ENCODE assay signal across 19 cellular contexts in genomic region chr11:46285173-46285572, GRCh38. TPM values are rescaled to one million over a fixed set of nuclear protein-coding genes. Genes with fewer than 3 reads are reported as not detected.
DNase-seq lines count a peak whose midpoint lies in the region; ATAC-seq and TF ChIP-seq lines count a peak whose summit lies in the region.
"Had no signal": no experiment of that assay in that cellular context is flagged by ENCODE, and none has a peak within 500 bp of the region (broad histone marks: within the 10 kb centered on the region; RNA-seq: fewer than 3 reads in every experiment).

No MANE protein-coding gene starts in this region.

- no peaks in the 10 kb centered on the region for H3K36me3 ChIP-seq in ACC112 (ENCODE audit: insufficient read depth, low read length)
- H3K36me3 ChIP-seq in adipocyte (ENCODE audit: control insufficient read depth, insufficient read depth, low read length, severe bottlenecking) = peaks cover 12% of the 10 kb centered on the region
- no peaks in the 10 kb centered on the region for H3K36me3 ChIP-seq in hepatocyte (replicated peaks; ENCODE audit: insufficient read depth, low read depth)

- H4K20me1 ChIP-seq in hepatocyte (ENCODE audit: insufficient read depth, poor library complexity, severe bottlenecking) = peaks cover 14% of the 10 kb centered on the region

- no peaks in the 10 kb centered on the region for H3K36me3 Mint-ChIP-seq in T-cell
- H3K36me3 Mint-ChIP-seq in stimulated activated memory B cell treated with anti-CD40 and anti-IgM and Interleukin-4, amounts not matched to agents 10 μg/mL and 1 μg/mL and 100 μg/mL, for 72 hours = no peaks in the 10 kb centered on the region
- H3K36me3 Mint-ChIP-seq: activated naive CD4-positive, alpha-beta T cell treated with anti-CD3 and anti-CD28 coated beads, Interleukin-2, amount 50 U/mL, for 24 hours; CD4-positive, alpha-beta memory T cell had no signal

- no peak overlapping the region for H3K27ac Mint-ChIP-seq in T-cell
- no peak overlapping the region for H3K27ac Mint-ChIP-seq in stimulated activated memory B cell treated with anti-CD40 and anti-IgM and Interleukin-4, amounts not matched to agents 10 μg/mL and 1 μg/mL and 100 μg/mL, for 72 hours
- H3K27ac Mint-ChIP-seq: activated naive CD4-positive, alpha-beta T cell treated with anti-CD3 and anti-CD28 coated beads, Interleukin-2, amount 50 U/mL, for 24 hours; CD4-positive, alpha-beta memory T cell had no signal

- 89% methylated on average over 3 of the region's 3 CpGs for WGBS in hepatocyte (ENCODE audit: low lambda C conversion rate, missing lambda C conversion rate)

- H3K9me3 Mint-ChIP-seq in T-cell = no peaks in the 10 kb centered on the region
- no peaks in the 10 kb centered on the region for H3K9me3 Mint-ChIP-seq in stimulated activated memory B cell treated with anti-CD40 and anti-IgM and Interleukin-4, amounts not matched to agents 10 μg/mL and 1 μg/mL and 100 μg/mL, for 72 hours
- H3K9me3 Mint-ChIP-seq: activated naive CD4-positive, alpha-beta T cell treated with anti-CD3 and anti-CD28 coated beads, Interleukin-2, amount 50 U/mL, for 24 hours; CD4-positive, alpha-beta memory T cell had no signal

- H3K4me3 ChIP-seq in ACC112 (ENCODE audit: low read depth, low read length) (peak overlapping the region; percentile 60), adipocyte (ENCODE audit: low read length) (peak overlapping the region; percentile 75), hepatocyte (no peak overlapping the region), skeletal muscle cell (ENCODE audit: low read depth, low read length) (peak overlapping the region; percentile 5)

- H2AFZ ChIP-seq in ACC112 (ENCODE audit: low read length, unreplicated experiment) (no peak overlapping the region), hepatocyte (no peak overlapping the region)

- peak overlapping the region; percentile 40 for H3K4me2 ChIP-seq in hepatocyte

- peaks cover 93% of the 10 kb centered on the region for H3K79me2 ChIP-seq in ACC112 (ENCODE audit: control insufficient read depth, insufficient read depth, low read length, unreplicated experiment)
- H3K79me2 ChIP-seq in hepatocyte = peaks cover 93% of the 10 kb centered on the region

- H3K9ac ChIP-seq in adipocyte (ENCODE audit: low read length) = peak overlapping the region; percentile 30

- no peak overlapping the region for H3K4me3 Mint-ChIP-seq in T-cell
- no peak overlapping the region for H3K4me3 Mint-ChIP-seq in stimulated activated memory B cell treated with anti-CD40 and anti-IgM and Interleukin-4, amounts not matched to agents 10 μg/mL and 1 μg/mL and 100 μg/mL, for 72 hours
- H3K4me3 Mint-ChIP-seq: activated naive CD4-positive, alpha-beta T cell treated with anti-CD3 and anti-CD28 coated beads, Interleukin-2, amount 50 U/mL, for 24 hours; CD4-positive, alpha-beta memory T cell had no signal

- peaks cover 6 to 9% of the 10 kb centered on the region in 2 donors for H3K27me3 Mint-ChIP-seq in T-cell
- peaks cover 89% of the 10 kb centered on the region for H3K27me3 Mint-ChIP-seq in stimulated activated memory B cell treated with anti-CD40 and anti-IgM and Interleukin-4, amounts not matched to agents 10 μg/mL and 1 μg/mL and 100 μg/mL, for 72 hours
- H3K27me3 Mint-ChIP-seq: activated naive CD4-positive, alpha-beta T cell treated with anti-CD3 and anti-CD28 coated beads, Interleukin-2, amount 50 U/mL, for 24 hours had no signal

- no peak for TF ChIP-seq CTCF in hepatocyte (IDR thresholded peaks at IDR 0.05; ENCODE audit: poor library complexity)

- H3K27me3 ChIP-seq in ACC112 (ENCODE audit: insufficient read depth, low read length) (no peaks in the 10 kb centered on the region), adipocyte (replicated peaks; ENCODE audit: control insufficient read depth, insufficient read depth, low read length) (no peaks in the 10 kb centered on the region), hepatocyte (no peaks in the 10 kb centered on the region)
- H3K27me3 ChIP-seq: brain microvascular endothelial cell had no signal

- CTCF ChIA-PET in T-cell (lab: Charles Lee) = no interaction called here

- H3K9me2 ChIP-seq in hepatocyte (replicated peaks; ENCODE audit: insufficient read depth) = no peaks in the 10 kb centered on the region

- no peak for ATAC-seq in T-cell (replicated peaks in 1 of 4)
- ATAC-seq in stimulated activated memory B cell treated with anti-CD40 and anti-IgM and Interleukin-4, amounts not matched to agents 10 μg/mL and 1 μg/mL and 100 μg/mL, for 72 hours = no peak

- H3K4me1 Mint-ChIP-seq in T-cell = peaks cover 0 to 4% (median 0%) of the 10 kb centered on the region in 3 donors
- H3K4me1 Mint-ChIP-seq in stimulated activated memory B cell treated with anti-CD40 and anti-IgM and Interleukin-4, amounts not matched to agents 10 μg/mL and 1 μg/mL and 100 μg/mL, for 72 hours = no peaks in the 10 kb centered on the region
- H3K4me1 Mint-ChIP-seq: activated naive CD4-positive, alpha-beta T cell treated with anti-CD3 and anti-CD28 coated beads, Interleukin-2, amount 50 U/mL, for 24 hours; CD4-positive, alpha-beta memory T cell had no signal

- H3K9me3 ChIP-seq in adipocyte (ENCODE audit: control insufficient read depth, low read length) (no peaks in the 10 kb centered on the region), hepatocyte (ENCODE audit: low read depth) (no peaks in the 10 kb centered on the region)

- peaks cover 54% of the 10 kb centered on the region for H3K4me1 ChIP-seq in ACC112 (ENCODE audit: control insufficient read depth, insufficient read depth, low read length, unreplicated experiment)
- peaks cover 48% of the 10 kb centered on the region for H3K4me1 ChIP-seq in adipocyte (ENCODE audit: control insufficient read depth, insufficient read depth, low read length)
- peaks cover 30% of the 10 kb centered on the region for H3K4me1 ChIP-seq in hepatocyte (ENCODE audit: insufficient read depth)

- H3K27ac ChIP-seq in ACC112 (ENCODE audit: low read depth, low read length) (peak overlapping the region; percentile 56), hepatocyte (peak overlapping the region; percentile 13)
- H3K27ac ChIP-seq: brain microvascular endothelial cell had no signal

- DNase-seq in adipocyte (ENCODE audit: low read depth) (peak; percentile 44), hepatocyte (ENCODE audit: low spot score) (no peak), skeletal muscle cell (ENCODE audit: low read depth) (no peak), T-cell (no peak)
- no peak for DNase-seq in activated CD8-positive, alpha-beta memory T cell treated with anti-CD3 and anti-CD28 coated beads, Interleukin-2, amount 50 U/mL, for 4 hours
- no peak for DNase-seq in stimulated activated CD4-positive, alpha-beta T cell treated with anti-CD3 and anti-CD28 coated beads, Interleukin-4, amount 100 ng/mL, for 1 hour
- DNase-seq: activated CD4-positive, alpha-beta T cell treated with anti-CD3 and anti-CD28 coated beads, Interleukin-2, amount 50 U/mL, for 4 hours; activated T-cell treated with anti-CD3 and anti-CD28 coated beads, Interleukin-2, amount 50 U/mL, for 1 hour; brain microvascular endothelial cell; CD4-positive, alpha-beta memory T cell; DMS53; erythroblast; head of caudate nucleus; midbrain; NCI-H345 had no signal

- POLR2A ChIA-PET in T-cell (lab: Charles Lee) = no interaction called here

RNA-seq across cellular contexts. Expression of gene CREB3L1, which starts 7.7 kb away (rescaled TPM):
- 20.3 and 22.9 TPM in 2 replicates for total RNA-seq in hepatocyte
- 275 and 276 TPM in 2 replicates for polyA plus RNA-seq in hepatocyte
- total RNA-seq in T-cell = under 1 TPM in 3 of 5 donors, not detected in 2; 0.38 to 0.72 (median 0.38) TPM
- total RNA-seq: CD4-positive, alpha-beta memory T cell had no signal
- polyA plus RNA-seq: CD4-positive, alpha-beta memory T cell; keratinocyte had no signal

Comparison
In these comparisons a context has a peak if more than half of its experiments do, and no peak if none do; other contexts are left out.
1. RNA of gene CREB3L1, which starts 7.7 kb away (total RNA-seq): 20.3 to 22.9 TPM in hepatocyte; 0.38 to 0.72 TPM in T-cell; every median in the first group is over 10 times any median in the second.